ENCODE assay signal across 8 cellular contexts in the genomic region with DNA sequence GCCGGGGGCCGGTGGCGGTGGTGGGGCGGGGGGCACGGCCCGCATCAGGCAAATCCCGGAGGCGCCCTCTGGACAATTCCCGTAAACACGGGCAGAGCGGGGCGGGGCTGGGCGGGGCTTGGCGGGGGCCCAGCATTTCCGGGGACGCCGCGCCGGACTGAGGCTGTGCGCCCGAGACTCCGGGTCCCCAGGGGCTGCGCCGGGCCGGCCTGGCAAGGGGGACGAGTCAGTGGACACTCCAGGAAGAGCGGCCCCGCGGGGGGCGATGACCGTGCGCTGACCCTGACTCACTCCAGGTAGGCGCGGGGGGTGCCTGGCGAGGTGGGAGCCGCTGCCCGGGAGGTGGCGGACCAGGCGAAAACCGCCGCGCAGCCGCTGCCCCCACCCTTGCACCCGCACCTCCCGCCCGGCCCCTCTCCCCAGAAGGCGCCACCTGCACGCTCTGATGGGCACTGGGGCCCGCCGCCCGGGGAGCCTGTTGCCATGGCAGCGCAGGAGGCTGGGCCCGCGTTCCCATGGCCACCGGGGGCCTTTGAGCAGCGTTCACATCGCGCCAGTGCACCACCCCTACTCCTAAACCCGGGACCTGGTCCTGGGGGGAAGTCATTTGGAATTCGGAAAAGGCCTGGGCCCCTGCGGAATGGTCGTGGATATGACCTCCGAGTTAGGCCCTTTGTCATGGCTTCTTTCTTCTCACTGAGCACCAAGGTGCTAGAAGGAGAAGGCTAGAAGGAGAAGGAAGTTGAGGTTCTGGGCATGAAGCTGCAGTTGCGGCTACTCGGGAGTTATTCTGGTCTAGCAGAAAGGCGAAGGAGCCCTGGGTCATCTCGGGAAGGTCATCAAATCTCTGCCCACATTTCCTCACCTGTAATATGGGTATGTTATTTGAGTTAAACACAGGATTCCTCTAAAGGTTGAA. TPM values are rescaled to one million over a fixed set of nuclear protein-coding genes. Genes with fewer than 3 reads are reported as not detected.
DNase-seq lines count a peak whose midpoint lies in the region; ATAC-seq and TF ChIP-seq lines count a peak whose summit lies in the region.

No MANE protein-coding gene starts in this region.

- no peak overlapping the region for H3K27ac Mint-ChIP-seq in activated T-cell treated with anti-CD3 and anti-CD28 coated beads, Interleukin-2, amount 50 U/mL, for 72 hours
- H3K27ac Mint-ChIP-seq in natural killer cell, result peak overlapping the region in 1 of 2 donors; percentile 75

- intact Hi-C loops in OCI-LY7 (cut with micrococcal nuclease; ENCODE audit: unreplicated experiment), result no loop called here
- intact Hi-C loops in natural killer cell (cut with micrococcal nuclease), result no loop called here

- H3K36me3 ChIP-seq in OCI-LY7 (ENCODE audit: insufficient read depth, low read length), result no peaks in the 10 kb centered on the region
- no peaks in the 10 kb centered on the region for H3K36me3 ChIP-seq in tibial nerve

- peak in 1 of 2 donors; percentile 78 for TF ChIP-seq EP300 in tibial nerve (IDR thresholded peaks at IDR 0.05)

- POLR2A ChIA-PET in OCI-LY7 (lab: Charles Lee), result interaction anchor here (0.6 kb wide), 1 partner anchor 9 kb away, joined by 6 read pairs; no protein-coding TSS in a partner anchor

- no peaks in the 10 kb centered on the region for H3K79me2 ChIP-seq in OCI-LY7 (ENCODE audit: insufficient read depth, low read depth, low read length)

- peak overlapping the region; percentile 72 for H2AFZ ChIP-seq in OCI-LY7 (ENCODE audit: low read length)

- peak in 1 of 2 donors; percentile 64 for TF ChIP-seq POLR2A in tibial nerve (IDR thresholded peaks at IDR 0.05)

- no TSS peak for BruUV-seq in OCI-LY7 (replicated peaks; lab: Mats Ljungman, UMichigan)

- peak; percentile 82 for ATAC-seq in GM19397 (IDR thresholded peaks at IDR 0.05; ENCODE audit: unreplicated experiment)
- peak; percentile 67 for ATAC-seq in HG03520 (IDR thresholded peaks at IDR 0.05; ENCODE audit: unreplicated experiment)
- peak; percentile 88 to 89 for ATAC-seq in activated T-cell treated with anti-CD3 and anti-CD28 coated beads, Interleukin-2, amount 50 U/mL, for 72 hours (replicated peaks in 1 of 2)
- peak; percentile 77 to 85 (median 84) for ATAC-seq in natural killer cell

- H3K27ac ChIP-seq in OCI-LY7 (ENCODE audit: low read depth, low read length, poor library complexity, severe bottlenecking) (no peak overlapping the region), tibial nerve (peak overlapping the region; percentile 96 to 99 (median 97))

- CTCF ChIA-PET in OCI-LY7 (lab: Charles Lee; ENCODE audit: unreplicated experiment), result no interaction called here

- no peaks in the 10 kb centered on the region for H3K9me2 ChIP-seq in OCI-LY7 (ENCODE audit: insufficient read depth, low read length)

- H3K4me3 ChIP-seq in OCI-LY7 (ENCODE audit: low read depth, low read length, poor library complexity, severe bottlenecking) (peak overlapping the region; percentile 77), fibroblast of mammary gland (ENCODE audit: control insufficient read depth, low read depth, low read length) (peak overlapping the region; percentile 58), tibial nerve (peak overlapping the region; percentile 77 to 87 (median 78))

- no peaks in the 10 kb centered on the region for H3K27me3 ChIP-seq in tibial nerve

- no peaks in the 10 kb centered on the region for H3K9me3 Mint-ChIP-seq in activated T-cell treated with anti-CD3 and anti-CD28 coated beads, Interleukin-2, amount 50 U/mL, for 72 hours
- no peaks in the 10 kb centered on the region for H3K9me3 Mint-ChIP-seq in natural killer cell

- H3K9me3 ChIP-seq in OCI-LY7 (ENCODE audit: low read length) (no peaks in the 10 kb centered on the region), tibial nerve (no peaks in the 10 kb centered on the region)

- H3K4me1 ChIP-seq in OCI-LY7 (ENCODE audit: insufficient read depth, low read length, poor library complexity, severe bottlenecking) (peaks cover 34% of the 10 kb centered on the region), tibial nerve (peaks cover 0 to 63% (median 43%) of the 10 kb centered on the region in 4 donors)

- H3K4me3 Mint-ChIP-seq in activated T-cell treated with anti-CD3 and anti-CD28 coated beads, Interleukin-2, amount 50 U/mL, for 72 hours, result peak overlapping the region; percentile 90 to 91
- peak overlapping the region; percentile 87 for H3K4me3 Mint-ChIP-seq in natural killer cell

- no peaks in the 10 kb centered on the region for H4K20me1 ChIP-seq in OCI-LY7 (ENCODE audit: insufficient read depth, low read length)

- H3K36me3 Mint-ChIP-seq in activated T-cell treated with anti-CD3 and anti-CD28 coated beads, Interleukin-2, amount 50 U/mL, for 72 hours (ENCODE audit: insufficient read depth in 2 of 2), result no peaks in the 10 kb centered on the region
- H3K36me3 Mint-ChIP-seq in natural killer cell, result no peaks in the 10 kb centered on the region

- H3K27me3 Mint-ChIP-seq in activated T-cell treated with anti-CD3 and anti-CD28 coated beads, Interleukin-2, amount 50 U/mL, for 72 hours (ENCODE audit: low read depth), result no peaks in the 10 kb centered on the region
- no peaks in the 10 kb centered on the region for H3K27me3 Mint-ChIP-seq in natural killer cell (ENCODE audit: low read depth in 2 of 2)

- peak overlapping the region; percentile 77 for H3K4me2 ChIP-seq in OCI-LY7 (ENCODE audit: low read length)

- 4 to 6% methylated on average over 29 to 46 of the region's 67 CpGs for WGBS in tibial nerve, 2 donors

- DNase-seq in COR-L47 (lab: John Stamatoyannopoulos, UW) (peak; percentile 91), OCI-LY7 (ENCODE audit: low spot score) (peak; percentile 73), fibroblast of mammary gland (ENCODE audit: low read depth) (no peak), natural killer cell (peak; percentile 38), tibial nerve (ENCODE audit: low spot score in 2 of 2) (peak; percentile 41 to 55)
- DNase-seq in activated T-cell treated with anti-CD3 and anti-CD28 coated beads, Interleukin-2, amount 50 U/mL, for 72 hours, result peak; percentile 63 to 68

- TF ChIP-seq CTCF in OCI-LY7 (conservative IDR thresholded peaks at IDR 0.05; ENCODE audit: low read length) (no peak), fibroblast of mammary gland (conservative IDR thresholded peaks at IDR 0.05; ENCODE audit: control insufficient read depth, insufficient read depth, low read depth, low read length) (no peak), natural killer cell (IDR thresholded peaks at IDR 0.05) (no peak), tibial nerve (IDR thresholded peaks at IDR 0.05) (no peak)

- H3K4me1 Mint-ChIP-seq in activated T-cell treated with anti-CD3 and anti-CD28 coated beads, Interleukin-2, amount 50 U/mL, for 72 hours (ENCODE audit: low read depth), result peaks cover 14% of the 10 kb centered on the region
- H3K4me1 Mint-ChIP-seq in natural killer cell, result peaks cover 6 to 7% of the 10 kb centered on the region in 2 donors

RNA-seq across cellular contexts. Expression of gene SEMA4B, which starts 16.1 kb away (rescaled TPM):
- 21.9 and 44.1 TPM in 2 replicates for total RNA-seq in OCI-LY7 (2014; rRNA removed; shearing (Covaris generic))
- 34.9 and 38.2 TPM in 2 replicates for total RNA-seq in OCI-LY7 (2022)
- total RNA-seq in activated T-cell treated with anti-CD3 and anti-CD28 coated beads, Interleukin-2, amount 50 U/mL, for 72 hours, result 10 to 100 TPM; 14.2 to 15.5 TPM
- total RNA-seq in natural killer cell, result 10 to 100 TPM; 13.1 to 28.1 (median 25.0) TPM
- total RNA-seq in tibial nerve, result 100 to 1,000 TPM in 1 of 4 donors, 10 to 100 TPM in 3; 43.1 to 104 (median 59.0) TPM

RNA-seq across cellular contexts. Expression of gene CIB1, which starts 48.7 kb away (rescaled TPM):
- 52.8 and 53.2 TPM in 2 replicates for total RNA-seq in OCI-LY7 (2014; rRNA removed; shearing (Covaris generic))
- total RNA-seq in OCI-LY7 (2022), result 54.5 and 66.0 TPM in 2 replicates
- 100 to 1,000 TPM; 135 to 136 TPM for total RNA-seq in activated T-cell treated with anti-CD3 and anti-CD28 coated beads, Interleukin-2, amount 50 U/mL, for 72 hours
- total RNA-seq in natural killer cell, result 100 to 1,000 TPM; 136 to 209 (median 154) TPM
- total RNA-seq in tibial nerve, result 10 to 100 TPM; 27.5 to 48.1 (median 37.8) TPM

RNA-seq across cellular contexts. Expression of gene GDPGP1, which starts 49.0 kb away (rescaled TPM):
- total RNA-seq in OCI-LY7 (2014; rRNA removed; shearing (Covaris generic)), result 8.1 and 22.3 TPM in 2 replicates
- total RNA-seq in OCI-LY7 (2022) (12.1 and 12.9 TPM in 2 replicates), natural killer cell (10 to 100 TPM in 1 of 3 donors, 1 to 10 TPM in 2; 7.8 to 11.1 (median 9.5) TPM), tibial nerve (1 to 10 TPM; 1.4 to 6.9 (median 4.9) TPM)
- 1 to 10 TPM; 5.8 to 7.0 TPM for total RNA-seq in activated T-cell treated with anti-CD3 and anti-CD28 coated beads, Interleukin-2, amount 50 U/mL, for 72 hours
